8 cellular contexts compared by ENCODE assay signal in genomic region chr12:112013601-112014402, GRCh38. TPM values are rescaled to one million over a fixed set of nuclear protein-coding genes. Genes with fewer than 3 reads are reported as not detected.
DNase-seq lines count a peak whose midpoint lies in the region; ATAC-seq and TF ChIP-seq lines count a peak whose summit lies in the region.

No MANE protein-coding gene starts in this region.

- peak overlapping the region; percentile 97 for H3K27ac ChIP-seq in HCT116 (ENCODE audit: low read depth, low read length)
- peak overlapping the region; percentile 95 for H3K27ac ChIP-seq in SU-DHL-6 (ENCODE audit: low read depth, low read length)
- H3K27ac ChIP-seq in adrenal gland: peak overlapping the region; percentile 89 to 99 (median 98)
- peak overlapping the region; percentile 73 for H3K27ac ChIP-seq in right cardiac atrium (ENCODE audit: low read length)
- H3K27ac ChIP-seq in vagina: peak overlapping the region; percentile 86

- H2AFZ ChIP-seq in HCT116 (ENCODE audit: low read depth, low read length, poor library complexity, severe bottlenecking) (no peak overlapping the region), SU-DHL-6 (ENCODE audit: low read depth, low read length, severe bottlenecking) (peak overlapping the region; percentile 78)

- H3K4me1 ChIP-seq in HCT116 (ENCODE audit: control insufficient read depth in 1 of 2, insufficient read depth in 2 of 2, low read length in 2 of 2) (peaks cover 9 to 21% of the 10 kb centered on the region in 2 experiments), adrenal gland (replicated peaks in 1 of 2) (peaks cover 18 to 20% of the 10 kb centered on the region in 2 donors), right cardiac atrium (ENCODE audit: control insufficient read depth, insufficient read depth, low read length) (peaks cover 10% of the 10 kb centered on the region), vagina (peaks cover 39% of the 10 kb centered on the region)

- H3K36me3 ChIP-seq in HCT116 (ENCODE audit: control insufficient read depth in 1 of 2, insufficient read depth in 2 of 2, low read length in 2 of 2) (peaks cover 12 to 16% of the 10 kb centered on the region in 2 experiments; a peak in 3 of 4 replicates), SU-DHL-6 (ENCODE audit: low read length) (peaks cover 12% of the 10 kb centered on the region), adrenal gland (replicated peaks in 1 of 2) (no peaks in the 10 kb centered on the region), vagina (peaks cover 0 to 17% of the 10 kb centered on the region in 2 donors)

- H3K4me2 ChIP-seq in HCT116 (ENCODE audit: low read length) (peak overlapping the region; percentile 80), SU-DHL-6 (ENCODE audit: low read depth, low read length, poor library complexity, severe bottlenecking) (peak overlapping the region; percentile 90)

- CTCF ChIA-PET in HCT116 (lab: Charles Lee): interaction anchor here (0.7 to 1.8 kb wide), 4 partner anchors 9 to 70 kb away, joined by 3 to 8 read pairs (median 6); no protein-coding TSS in a partner anchor

- ATAC-seq in HCT116: peak; percentile 58
- peak; percentile 36 to 48 for ATAC-seq in right cardiac atrium

- DNase-seq in DMS79 (lab: John Stamatoyannopoulos, UW): peak; percentile 73
- peak; percentile 74 for DNase-seq in HCT116 (ENCODE audit: low read depth, low spot score)
- DNase-seq in NB4 (ENCODE audit: low read depth): peak; percentile 95
- DNase-seq in adrenal gland: peak; percentile 56 to 88 (median 75)
- peak; percentile 54 to 82 (median 79) for DNase-seq in right cardiac atrium
- DNase-seq in putamen (ENCODE audit: low spot score): peak; percentile 75
- DNase-seq in vagina (ENCODE audit: extremely low spot score in 2 of 2): peak in 1 of 2 donors; percentile 90

- no TSS peak for BruUV-seq in HCT116 (replicated peaks; lab: Mats Ljungman, UMichigan)

- intact Hi-C loops in HCT116 (cut with micrococcal nuclease): loop anchor here (1.0 to 5.0 kb wide), 3 partner anchors 69 to 398 kb away; no protein-coding TSS in a partner anchor
- intact Hi-C loops in adrenal gland (cut with DNase I): no loop called here
- intact Hi-C loops in right cardiac atrium (cut with DNase I): loop anchor here in 2 of 4 donors (10.0 kb wide), 1 partner anchor 69 kb away; no protein-coding TSS in a partner anchor
- intact Hi-C loops in vagina (cut with DNase I): no loop called here

- peaks cover 69% of the 10 kb centered on the region for H3K79me2 ChIP-seq in HCT116 (ENCODE audit: insufficient read depth, low read length)
- peaks cover 80% of the 10 kb centered on the region for H3K79me2 ChIP-seq in SU-DHL-6 (ENCODE audit: insufficient read depth, low read length)

- no peak for TF ChIP-seq RAD21 in HCT116 (IDR thresholded peaks at IDR 0.05; ENCODE audit: low read depth)

- H3K4me3 ChIP-seq in HCT116 (replicated peaks in 1 of 2; ENCODE audit: low read depth in 1 of 2, low read length in 2 of 2) (peak overlapping the region; percentile 54 to 98), NB4 (ENCODE audit: low read depth, low read length) (peak overlapping the region; percentile 89), SU-DHL-6 (ENCODE audit: insufficient read depth, low read length, poor library complexity, severe bottlenecking) (peak overlapping the region; percentile 89), adrenal gland (peak overlapping the region; percentile 6 to 94 (median 66)), right cardiac atrium (ENCODE audit: low read length) (peak overlapping the region; percentile 55), vagina (peak overlapping the region; percentile 91)

- H3K9me3 ChIP-seq in HCT116 (ENCODE audit: control insufficient read depth in 1 of 2, insufficient read depth in 1 of 2, low read depth in 1 of 2, low read length in 2 of 2) (no peaks in the 10 kb centered on the region), SU-DHL-6 (ENCODE audit: insufficient read depth, low read length) (no peaks in the 10 kb centered on the region), adrenal gland (replicated peaks in 1 of 3) (no peaks in the 10 kb centered on the region), right cardiac atrium (ENCODE audit: control insufficient read depth, low read length) (no peaks in the 10 kb centered on the region), vagina (no peaks in the 10 kb centered on the region)

- peak; percentile 66 for TF ChIP-seq POLR2A in HCT116 (IDR thresholded peaks at IDR 0.05; ENCODE audit: borderline replicate concordance, extremely low read depth, insufficient read depth, insufficient read length)
- peak; percentile 71 for TF ChIP-seq POLR2A in NB4 (IDR thresholded peaks at IDR 0.05; ENCODE audit: extremely low read depth, insufficient read length)
- peak; percentile 22 to 91 for TF ChIP-seq POLR2A in adrenal gland (IDR thresholded peaks at IDR 0.05)
- no peak for TF ChIP-seq POLR2A in vagina (IDR thresholded peaks at IDR 0.05)

- 1 to 16% (median 2%) methylated on average over 5 to 54 of the region's 54 CpGs for WGBS in adrenal gland, 4 donors
- WGBS in right cardiac atrium: 2% methylated on average over 54 of the region's 54 CpGs

- POLR2A ChIA-PET in HCT116 (lab: Charles Lee): interaction anchor here (1.3 to 1.4 kb wide), 2 partner anchors 11 to 95 kb away, joined by 3 to 4 read pairs; partner anchors contain the start of gene NAA25

- H3K27me3 ChIP-seq in HCT116 (ENCODE audit: insufficient read depth, low read length) (no peaks in the 10 kb centered on the region), SU-DHL-6 (ENCODE audit: low read length) (no peaks in the 10 kb centered on the region), adrenal gland (no peaks in the 10 kb centered on the region), right cardiac atrium (ENCODE audit: control insufficient read depth, insufficient read depth) (no peaks in the 10 kb centered on the region), vagina (no peaks in the 10 kb centered on the region)

- peak overlapping the region; percentile 88 for H3K9ac ChIP-seq in HCT116 (ENCODE audit: low read length)
- peak overlapping the region; percentile 90 for H3K9ac ChIP-seq in SU-DHL-6 (ENCODE audit: low read length)

- TF ChIP-seq CTCF in HCT116 (IDR thresholded peaks at IDR 0.05 in 2 of 3, conservative IDR thresholded peaks at IDR 0.05 in 1 of 3; ENCODE audit: borderline replicate concordance in 1 of 3, insufficient read depth in 1 of 3, low read depth in 2 of 3, low read length in 2 of 3) (no peak), NB4 (IDR thresholded peaks at IDR 0.05; ENCODE audit: low read depth, low read length) (no peak), SU-DHL-6 (IDR thresholded peaks at IDR 0.05; ENCODE audit: insufficient read depth, low read length, poor library complexity, severe bottlenecking) (no peak), adrenal gland (IDR thresholded peaks at IDR 0.05) (peak in 2 of 6 experiments; percentile 8 to 43), vagina (IDR thresholded peaks at IDR 0.05) (no peak)

- H3F3A ChIP-seq in SU-DHL-6 (ENCODE audit: insufficient read depth): peaks cover 28% of the 10 kb centered on the region

- H4K20me1 ChIP-seq in HCT116 (ENCODE audit: insufficient read depth) (peaks cover 2% of the 10 kb centered on the region; the same call in 1 of the 2 replicates), SU-DHL-6 (ENCODE audit: low read depth, low read length) (peaks cover 17% of the 10 kb centered on the region; the same call in 1 of the 2 replicates)

- RAD21 ChIA-PET in HCT116 (lab: Charles Lee; ENCODE audit: low non-redundant PET in 1 of 2, low total read pairs in 2 of 2, uncharacterized antibody in 2 of 2, unreplicated experiment in 2 of 2): no interaction called here

- H3K9me2 ChIP-seq in HCT116 (ENCODE audit: insufficient read depth): no peaks in the 10 kb centered on the region
- no peaks in the 10 kb centered on the region for H3K9me2 ChIP-seq in SU-DHL-6 (replicated peaks; ENCODE audit: insufficient read depth, low read length)

TF ChIP-seq in HCT116, 20 proteins besides CTCF, POLR2A, EP300 and RAD21 (continues in another document):
- TF ChIP-seq REST (IDR thresholded peaks at IDR 0.05; ENCODE audit: low read depth) (no peak), CEBPB (IDR thresholded peaks at IDR 0.05; ENCODE audit: low read depth) (no peak), SIN3A (IDR thresholded peaks at IDR 0.05; ENCODE audit: low read depth) (peak; percentile 61), SRF (IDR thresholded peaks at IDR 0.05; ENCODE audit: low read depth) (no peak), CBX3 (IDR thresholded peaks at IDR 0.05; ENCODE audit: low read depth) (no peak)

RNA-seq across cellular contexts. Expression of gene ERP29, which starts 0.6 kb away (rescaled TPM):
- total RNA-seq in HCT116 (2021; ENCODE audit: unreplicated experiment) (130 TPM), adrenal gland (100 to 1,000 TPM in 3 of 8 donors, 10 to 100 TPM in 5; 73.2 to 141 (median 93.8) TPM), right cardiac atrium (10 to 100 TPM; 39.0 to 58.3 (median 55.5) TPM), vagina (26.5 TPM)
- polyA plus RNA-seq in HCT116 (2012): 158 and 172 TPM in 2 replicates
- polyA plus RNA-seq in adrenal gland (100 to 1,000 TPM in 1 of 3 donors, 10 to 100 TPM in 2; 68.5 to 133 (median 83.3) TPM), right cardiac atrium (44.8 TPM)

RNA-seq across cellular contexts. Expression of gene TMEM116, which starts 0.8 kb away (rescaled TPM):
- total RNA-seq in HCT116 (2021; ENCODE audit: unreplicated experiment): 6.8 TPM
- polyA plus RNA-seq in HCT116 (2012): 5.1 and 6.0 TPM in 2 replicates
- 10 to 100 TPM in 7 of 8 donors, 1 to 10 TPM in 1; 10.0 to 32.4 (median 24.3) TPM for total RNA-seq in adrenal gland
- polyA plus RNA-seq in adrenal gland: 10 to 100 TPM in 2 of 3 donors, 1 to 10 TPM in 1; 6.3 to 17.4 (median 13.3) TPM
- total RNA-seq in right cardiac atrium: 10 to 100 TPM; 12.2 to 24.1 (median 17.6) TPM
- 9.3 TPM for polyA plus RNA-seq in right cardiac atrium
- 11.5 TPM for total RNA-seq in vagina

Comparison
In these comparisons a context has a peak if more than half of its experiments do, and no peak if none do; other contexts are left out.
1. POLR2A ChIP-seq: peak in HCT116 (single experiment), NB4 (single experiment) and adrenal gland (2 of 2); none in vagina (0 of 2).
2. Peak in every context shown above with its lines, with median percentiles within 50 percentile points of each other: H3K27ac ChIP-seq and H3K4me3 ChIP-seq.